Comparison of ENCODE assay signal across 10 cellular contexts in genomic region chr19:58474291-58474996, GRCh38. TPM values are rescaled to one million over a fixed set of nuclear protein-coding genes. Genes with fewer than 3 reads are reported as not detected.
A peak's percentile ranks its signal among the peaks of the same experiment; 100 is the strongest.
DNase-seq lines count a peak whose midpoint lies in the region; ATAC-seq and TF ChIP-seq lines count a peak whose summit lies in the region.
"Had no signal": no experiment of that assay in that cellular context is flagged by ENCODE, and none has a peak within 500 bp of the region (broad histone marks: within the 10 kb centered on the region; RNA-seq: fewer than 3 reads in every experiment).

No MANE protein-coding gene starts in this region.

- peak overlapping the region; percentile 92 to 96 for H3K27ac ChIP-seq in thoracic aorta

- H3K4me1 ChIP-seq in thoracic aorta (ENCODE audit: control insufficient read depth in 1 of 2, low read depth in 2 of 2): peaks cover 2 to 21% of the 10 kb centered on the region in 2 donors

- peaks cover 3% of the 10 kb centered on the region in 2 donors for H3K36me3 Mint-ChIP-seq in activated T-cell treated with anti-CD3 and anti-CD28 coated beads, Interleukin-2, amount 50 U/mL, for 72 hours (ENCODE audit: insufficient read depth in 2 of 2)

- H3K9me3 ChIP-seq in thoracic aorta: no peaks in the 10 kb centered on the region

- H3K4me1 Mint-ChIP-seq in activated T-cell treated with anti-CD3 and anti-CD28 coated beads, Interleukin-2, amount 50 U/mL, for 72 hours (ENCODE audit: low read depth): peaks cover 33% of the 10 kb centered on the region

- peak overlapping the region; percentile 92 to 95 for H3K4me3 Mint-ChIP-seq in activated T-cell treated with anti-CD3 and anti-CD28 coated beads, Interleukin-2, amount 50 U/mL, for 72 hours

- no peaks in the 10 kb centered on the region for H3K27me3 ChIP-seq in thoracic aorta (replicated peaks; ENCODE audit: insufficient read depth)

- DNase-seq in activated T-cell treated with anti-CD3 and anti-CD28 coated beads, Interleukin-2, amount 50 U/mL, for 72 hours: no peak
- no peak for DNase-seq in activated T-cell treated with anti-CD3 and anti-CD28 coated beads, Interleukin-2, amount 50 U/mL, for 1 hour
- DNase-seq in SW480 (ENCODE audit: low spot score): peak; percentile 74
- peak; percentile 64 to 69 for DNase-seq in foreskin fibroblast
- no peak for DNase-seq in thoracic aorta (ENCODE audit: low spot score)
- no peak for DNase-seq in DMS153 treated with DMSO at 0.1 percent for 48 hours (lab: John Stamatoyannopoulos, UW; ENCODE audit: unreplicated experiment)
- DNase-seq in GM19240 (ENCODE audit: insufficient read length, low spot score): no peak
- DNase-seq: erythroblast, NCI-H1417 had no signal

- no peak for ATAC-seq in activated T-cell treated with anti-CD3 and anti-CD28 coated beads, Interleukin-2, amount 50 U/mL, for 72 hours (replicated peaks in 1 of 2)
- ATAC-seq in thoracic aorta (ENCODE audit: insufficient number of reproducible peaks, low FRiP score, low read depth) (no peak), HG02763 (IDR thresholded peaks at IDR 0.05; ENCODE audit: unreplicated experiment) (no peak)

- H3K27ac Mint-ChIP-seq in activated T-cell treated with anti-CD3 and anti-CD28 coated beads, Interleukin-2, amount 50 U/mL, for 72 hours: no peak overlapping the region

- H3K9me3 Mint-ChIP-seq in activated T-cell treated with anti-CD3 and anti-CD28 coated beads, Interleukin-2, amount 50 U/mL, for 72 hours: no peaks in the 10 kb centered on the region

- TF ChIP-seq CTCF in foreskin fibroblast (IDR thresholded peaks at IDR 0.05; ENCODE audit: low read depth, low read length): no peak
- TF ChIP-seq CTCF in thoracic aorta (IDR thresholded peaks at IDR 0.05): no peak

- H3K36me3 ChIP-seq in thoracic aorta: peaks cover 25% of the 10 kb centered on the region

- no peaks in the 10 kb centered on the region for H3K27me3 Mint-ChIP-seq in activated T-cell treated with anti-CD3 and anti-CD28 coated beads, Interleukin-2, amount 50 U/mL, for 72 hours (ENCODE audit: low read depth)

- H3K4me3 ChIP-seq in foreskin fibroblast (ENCODE audit: low read depth in 1 of 2, low read length in 2 of 2): no peak overlapping the region
- H3K4me3 ChIP-seq in thoracic aorta: no peak overlapping the region

RNA-seq across cellular contexts. Expression of gene ZNF446, which starts 1.7 kb away (rescaled TPM):
- total RNA-seq in activated T-cell treated with anti-CD3 and anti-CD28 coated beads, Interleukin-2, amount 50 U/mL, for 72 hours: 1 to 10 TPM; 8.5 TPM
- 10 to 100 TPM; 17.8 to 23.7 TPM for total RNA-seq in thoracic aorta

RNA-seq across cellular contexts. Expression of gene ZNF324, which starts 7.6 kb away (rescaled TPM):
- 1 to 10 TPM; 8.2 to 8.4 TPM for total RNA-seq in activated T-cell treated with anti-CD3 and anti-CD28 coated beads, Interleukin-2, amount 50 U/mL, for 72 hours
- total RNA-seq in thoracic aorta: 10 to 100 TPM; 19.8 to 31.7 TPM

RNA-seq across cellular contexts. Expression of gene ZNF324B, which starts 23.0 kb away (rescaled TPM):
- 1 to 10 TPM; 7.7 TPM for total RNA-seq in activated T-cell treated with anti-CD3 and anti-CD28 coated beads, Interleukin-2, amount 50 U/mL, for 72 hours
- 10 to 100 TPM in 1 of 2 donors, 1 to 10 TPM in 1; 6.0 to 12.0 TPM for total RNA-seq in thoracic aorta

RNA-seq across cellular contexts. Expression of gene ZNF132, which starts 34.5 kb away (rescaled TPM):
- 1 to 10 TPM; 2.6 to 3.5 TPM for total RNA-seq in activated T-cell treated with anti-CD3 and anti-CD28 coated beads, Interleukin-2, amount 50 U/mL, for 72 hours
- total RNA-seq in thoracic aorta: 10 to 100 TPM in 1 of 2 donors, 1 to 10 TPM in 1; 3.1 to 10.2 TPM

RNA-seq across cellular contexts. Expression of gene SLC27A5, which starts 37.3 kb away (rescaled TPM):
- 10 to 100 TPM; 12.8 to 17.7 TPM for total RNA-seq in activated T-cell treated with anti-CD3 and anti-CD28 coated beads, Interleukin-2, amount 50 U/mL, for 72 hours
- 1 to 10 TPM; 7.1 to 8.5 TPM for total RNA-seq in thoracic aorta

Comparison
In these comparisons a context has a peak if more than half of its experiments do, and no peak if none do; other contexts are left out.
1. DNase-seq: peak in SW480 (single experiment) and foreskin fibroblast (2 of 2); none in activated T-cell treated with anti-CD3 and anti-CD28 coated beads, Interleukin-2, amount 50 U/mL, for 72 hours (0 of 2), activated T-cell treated with anti-CD3 and anti-CD28 coated beads, Interleukin-2, amount 50 U/mL, for 1 hour (single experiment), thoracic aorta (single experiment), DMS153 treated with DMSO at 0.1 percent for 48 hours (single experiment) and GM19240 (single experiment).